ENCODE assay signal across 1 cellular context in genomic region chr22:39355805-39356204, GRCh38. TPM values are rescaled to one million over a fixed set of nuclear protein-coding genes. Genes with fewer than 3 reads are reported as not detected.
"Had no signal": no experiment of that assay in that cellular context is flagged by ENCODE, and none has a peak within 500 bp of the region (broad histone marks: within the 10 kb centered on the region; RNA-seq: fewer than 3 reads in every experiment).

No MANE protein-coding gene starts in this region.

RNA-seq across cellular contexts. Expression of gene SYNGR1, which starts 6.0 kb away (rescaled TPM):
- total RNA-seq: activated T-helper 2 cell treated with anti-CD3 and anti-CD28 coated beads, Interferon-gamma antibody, Interleukin-2, Interleukin-4, amounts not matched to agents 10 μg/mL and 5 μg/mL and 100 μg/mL, durations not matched to agents 14 hours and 24 hours and 36 hours had no signal
